1 cellular context compared by ENCODE assay signal in genomic region chr16:81495321-81496234, GRCh38.
A peak's percentile ranks its signal among the peaks of the same experiment; 100 is the strongest.
TF ChIP-seq lines count a peak whose summit lies in the region.

No MANE protein-coding gene starts in this region.

TF ChIP-seq in K562, 482 proteins besides CTCF, POLR2A, EP300 and RAD21 (continued from another document and continues in another):
- peak in 1 of 2 experiments; percentile 88 for TF ChIP-seq AFF1 (IDR thresholded peaks at IDR 0.05; ENCODE audit: low read depth in 1 of 2, partially characterized antibody in 2 of 2)
- TF ChIP-seq, protein P1, sequence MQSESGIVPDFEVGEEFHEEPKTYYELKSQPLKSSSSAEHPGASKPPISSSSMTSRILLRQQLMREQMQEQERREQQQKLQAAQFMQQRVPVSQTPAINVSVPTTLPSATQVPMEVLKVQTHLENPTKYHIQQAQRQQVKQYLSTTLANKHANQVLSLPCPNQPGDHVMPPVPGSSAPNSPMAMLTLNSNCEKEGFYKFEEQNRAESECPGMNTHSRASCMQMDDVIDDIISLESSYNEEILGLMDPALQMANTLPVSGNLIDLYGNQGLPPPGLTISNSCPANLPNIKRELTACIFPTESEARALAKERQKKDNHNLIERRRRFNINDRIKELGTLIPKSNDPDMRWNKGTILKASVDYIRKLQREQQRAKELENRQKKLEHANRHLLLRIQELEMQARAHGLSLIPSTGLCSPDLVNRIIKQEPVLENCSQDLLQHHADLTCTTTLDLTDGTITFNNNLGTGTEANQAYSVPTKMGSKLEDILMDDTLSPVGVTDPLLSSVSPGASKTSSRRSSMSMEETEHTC (IDR thresholded peaks at IDR 0.05): peak; percentile 64; the same call in 1 of the 2 replicates
- no peak for TF ChIP-seq ZNF347 (CRISPR knock-in tag; IDR thresholded peaks at IDR 0.05; ENCODE audit: low read depth)
- TF ChIP-seq CHD4 (IDR thresholded peaks at IDR 0.05; ENCODE audit: insufficient read depth, insufficient replicate concordance, low read depth, low read length, poor library complexity, severe bottlenecking): peak; percentile 96
- no peak; the same call in 1 of the 2 replicates for TF ChIP-seq USF1 (CRISPR knock-in tag; IDR thresholded peaks at IDR 0.05)
- TF ChIP-seq SMARCA5 (IDR thresholded peaks at IDR 0.05): peak; percentile 98
- peak; percentile 72; the same call in 1 of the 2 replicates for TF ChIP-seq E2F5 (CRISPR knock-in tag; IDR thresholded peaks at IDR 0.05)
- TF ChIP-seq, protein P2, sequence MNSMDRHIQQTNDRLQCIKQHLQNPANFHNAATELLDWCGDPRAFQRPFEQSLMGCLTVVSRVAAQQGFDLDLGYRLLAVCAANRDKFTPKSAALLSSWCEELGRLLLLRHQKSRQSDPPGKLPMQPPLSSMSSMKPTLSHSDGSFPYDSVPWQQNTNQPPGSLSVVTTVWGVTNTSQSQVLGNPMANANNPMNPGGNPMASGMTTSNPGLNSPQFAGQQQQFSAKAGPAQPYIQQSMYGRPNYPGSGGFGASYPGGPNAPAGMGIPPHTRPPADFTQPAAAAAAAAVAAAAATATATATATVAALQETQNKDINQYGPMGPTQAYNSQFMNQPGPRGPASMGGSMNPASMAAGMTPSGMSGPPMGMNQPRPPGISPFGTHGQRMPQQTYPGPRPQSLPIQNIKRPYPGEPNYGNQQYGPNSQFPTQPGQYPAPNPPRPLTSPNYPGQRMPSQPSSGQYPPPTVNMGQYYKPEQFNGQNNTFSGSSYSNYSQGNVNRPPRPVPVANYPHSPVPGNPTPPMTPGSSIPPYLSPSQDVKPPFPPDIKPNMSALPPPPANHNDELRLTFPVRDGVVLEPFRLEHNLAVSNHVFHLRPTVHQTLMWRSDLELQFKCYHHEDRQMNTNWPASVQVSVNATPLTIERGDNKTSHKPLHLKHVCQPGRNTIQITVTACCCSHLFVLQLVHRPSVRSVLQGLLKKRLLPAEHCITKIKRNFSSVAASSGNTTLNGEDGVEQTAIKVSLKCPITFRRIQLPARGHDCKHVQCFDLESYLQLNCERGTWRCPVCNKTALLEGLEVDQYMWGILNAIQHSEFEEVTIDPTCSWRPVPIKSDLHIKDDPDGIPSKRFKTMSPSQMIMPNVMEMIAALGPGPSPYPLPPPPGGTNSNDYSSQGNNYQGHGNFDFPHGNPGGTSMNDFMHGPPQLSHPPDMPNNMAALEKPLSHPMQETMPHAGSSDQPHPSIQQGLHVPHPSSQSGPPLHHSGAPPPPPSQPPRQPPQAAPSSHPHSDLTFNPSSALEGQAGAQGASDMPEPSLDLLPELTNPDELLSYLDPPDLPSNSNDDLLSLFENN (IDR thresholded peaks at IDR 0.05; ENCODE audit: low read depth in 2 of 2, low read length in 2 of 2): peak in 1 of 2 experiments; percentile 96; a peak in 2 of 4 replicates
- TF ChIP-seq MTA1 (IDR thresholded peaks at IDR 0.05; ENCODE audit: borderline replicate concordance): peak; percentile 85
- peak; percentile 91 for TF ChIP-seq ZEB2 (IDR thresholded peaks at IDR 0.05)
- TF ChIP-seq, protein P3, sequence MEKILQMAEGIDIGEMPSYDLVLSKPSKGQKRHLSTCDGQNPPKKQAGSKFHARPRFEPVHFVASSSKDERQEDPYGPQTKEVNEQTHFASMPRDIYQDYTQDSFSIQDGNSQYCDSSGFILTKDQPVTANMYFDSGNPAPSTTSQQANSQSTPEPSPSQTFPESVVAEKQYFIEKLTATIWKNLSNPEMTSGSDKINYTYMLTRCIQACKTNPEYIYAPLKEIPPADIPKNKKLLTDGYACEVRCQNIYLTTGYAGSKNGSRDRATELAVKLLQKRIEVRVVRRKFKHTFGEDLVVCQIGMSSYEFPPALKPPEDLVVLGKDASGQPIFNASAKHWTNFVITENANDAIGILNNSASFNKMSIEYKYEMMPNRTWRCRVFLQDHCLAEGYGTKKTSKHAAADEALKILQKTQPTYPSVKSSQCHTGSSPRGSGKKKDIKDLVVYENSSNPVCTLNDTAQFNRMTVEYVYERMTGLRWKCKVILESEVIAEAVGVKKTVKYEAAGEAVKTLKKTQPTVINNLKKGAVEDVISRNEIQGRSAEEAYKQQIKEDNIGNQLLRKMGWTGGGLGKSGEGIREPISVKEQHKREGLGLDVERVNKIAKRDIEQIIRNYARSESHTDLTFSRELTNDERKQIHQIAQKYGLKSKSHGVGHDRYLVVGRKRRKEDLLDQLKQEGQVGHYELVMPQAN (IDR thresholded peaks at IDR 0.05; ENCODE audit: borderline replicate concordance): peak; percentile 84
- peak; percentile 92 for TF ChIP-seq ATF7 (IDR thresholded peaks at IDR 0.05)
- peak; percentile 86 for TF ChIP-seq HMGN3 (IDR thresholded peaks at IDR 0.05; ENCODE audit: borderline replicate concordance, extremely low read depth, insufficient read length, low read depth, low read length)
- 0 out of 2 replicates have a peak, but pooled peaks have one; percentile 75 for TF ChIP-seq HLTF (IDR thresholded peaks at IDR 0.05)
- peak; percentile 45 for TF ChIP-seq DACH1 (IDR thresholded peaks at IDR 0.05; ENCODE audit: partially characterized antibody)
- TF ChIP-seq ZNF24 (IDR thresholded peaks at IDR 0.05): peak; percentile 95
- no peak for TF ChIP-seq GTF2A2 (tag; IDR thresholded peaks at IDR 0.05)
- TF ChIP-seq, protein P4, sequence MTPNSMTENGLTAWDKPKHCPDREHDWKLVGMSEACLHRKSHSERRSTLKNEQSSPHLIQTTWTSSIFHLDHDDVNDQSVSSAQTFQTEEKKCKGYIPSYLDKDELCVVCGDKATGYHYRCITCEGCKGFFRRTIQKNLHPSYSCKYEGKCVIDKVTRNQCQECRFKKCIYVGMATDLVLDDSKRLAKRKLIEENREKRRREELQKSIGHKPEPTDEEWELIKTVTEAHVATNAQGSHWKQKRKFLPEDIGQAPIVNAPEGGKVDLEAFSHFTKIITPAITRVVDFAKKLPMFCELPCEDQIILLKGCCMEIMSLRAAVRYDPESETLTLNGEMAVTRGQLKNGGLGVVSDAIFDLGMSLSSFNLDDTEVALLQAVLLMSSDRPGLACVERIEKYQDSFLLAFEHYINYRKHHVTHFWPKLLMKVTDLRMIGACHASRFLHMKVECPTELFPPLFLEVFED (CRISPR knock-in tag; conservative IDR thresholded peaks at IDR 0.05): peak; percentile 49; the same call in 1 of the 2 replicates
- no peak for TF ChIP-seq ZNF79 (CRISPR knock-in tag; IDR thresholded peaks at IDR 0.05; ENCODE audit: low read depth)
- no peak; the same call in 1 of the 2 replicates for TF ChIP-seq KAT7 (CRISPR knock-in tag; IDR thresholded peaks at IDR 0.05; ENCODE audit: borderline replicate concordance)
- TF ChIP-seq MCM7 (IDR thresholded peaks at IDR 0.05): no peak
- TF ChIP-seq, protein P5, sequence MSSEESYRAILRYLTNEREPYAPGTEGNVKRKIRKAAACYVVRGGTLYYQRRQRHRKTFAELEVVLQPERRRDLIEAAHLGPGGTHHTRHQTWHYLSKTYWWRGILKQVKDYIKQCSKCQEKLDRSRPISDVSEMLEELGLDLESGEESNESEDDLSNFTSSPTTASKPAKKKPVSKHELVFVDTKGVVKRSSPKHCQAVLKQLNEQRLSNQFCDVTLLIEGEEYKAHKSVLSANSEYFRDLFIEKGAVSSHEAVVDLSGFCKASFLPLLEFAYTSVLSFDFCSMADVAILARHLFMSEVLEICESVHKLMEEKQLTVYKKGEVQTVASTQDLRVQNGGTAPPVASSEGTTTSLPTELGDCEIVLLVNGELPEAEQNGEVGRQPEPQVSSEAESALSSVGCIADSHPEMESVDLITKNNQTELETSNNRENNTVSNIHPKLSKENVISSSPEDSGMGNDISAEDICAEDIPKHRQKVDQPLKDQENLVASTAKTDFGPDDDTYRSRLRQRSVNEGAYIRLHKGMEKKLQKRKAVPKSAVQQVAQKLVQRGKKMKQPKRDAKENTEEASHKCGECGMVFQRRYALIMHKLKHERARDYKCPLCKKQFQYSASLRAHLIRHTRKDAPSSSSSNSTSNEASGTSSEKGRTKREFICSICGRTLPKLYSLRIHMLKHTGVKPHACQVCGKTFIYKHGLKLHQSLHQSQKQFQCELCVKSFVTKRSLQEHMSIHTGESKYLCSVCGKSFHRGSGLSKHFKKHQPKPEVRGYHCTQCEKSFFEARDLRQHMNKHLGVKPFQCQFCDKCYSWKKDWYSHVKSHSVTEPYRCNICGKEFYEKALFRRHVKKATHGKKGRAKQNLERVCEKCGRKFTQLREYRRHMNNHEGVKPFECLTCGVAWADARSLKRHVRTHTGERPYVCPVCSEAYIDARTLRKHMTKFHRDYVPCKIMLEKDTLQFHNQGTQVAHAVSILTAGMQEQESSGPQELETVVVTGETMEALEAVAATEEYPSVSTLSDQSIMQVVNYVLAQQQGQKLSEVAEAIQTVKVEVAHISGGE (CRISPR knock-in tag; IDR thresholded peaks at IDR 0.05): peak in 1 of 3 experiments; percentile 84; a peak in 2 of 6 replicates
- TF ChIP-seq ZFP1 (CRISPR knock-in tag; IDR thresholded peaks at IDR 0.05): no peak; the same call in 1 of the 2 replicates
- peak; percentile 95 for TF ChIP-seq NEUROD1 (IDR thresholded peaks at IDR 0.05; ENCODE audit: borderline replicate concordance, low read depth, low read length, partially characterized antibody)
- TF ChIP-seq L3MBTL2 (IDR thresholded peaks at IDR 0.05): peak; percentile 59
- peak; percentile 58 for TF ChIP-seq ZNF239 (CRISPR knock-in tag; IDR thresholded peaks at IDR 0.05)
- no peak for TF ChIP-seq ARID2 (IDR thresholded peaks at IDR 0.05)
- no peak for TF ChIP-seq KDM4B (IDR thresholded peaks at IDR 0.05; ENCODE audit: borderline replicate concordance in 2 of 2, low read depth in 1 of 2)
- peak; percentile 96 for TF ChIP-seq MTA2 (IDR thresholded peaks at IDR 0.05; ENCODE audit: low read depth)
- 0 out of 2 replicates have a peak, but pooled peaks have one; percentile 26 for TF ChIP-seq HIVEP1 (CRISPR knock-in tag; IDR thresholded peaks at IDR 0.05)
- peak; percentile 59; the same call in 1 of the 2 replicates for TF ChIP-seq ZNF354B (CRISPR knock-in tag; IDR thresholded peaks at IDR 0.05)
- TF ChIP-seq ZNF175 (CRISPR knock-in tag; IDR thresholded peaks at IDR 0.05; ENCODE audit: low read depth): peak; percentile 87
- 0 out of 2 replicates have a peak, but pooled peaks have one; percentile 18 for TF ChIP-seq MEF2A (IDR thresholded peaks at IDR 0.05; ENCODE audit: control insufficient read depth, low read depth, low read length)
- TF ChIP-seq ZNF436 (CRISPR knock-in tag; IDR thresholded peaks at IDR 0.05): peak; percentile 95
- peak; percentile 61 for TF ChIP-seq POLR2G (IDR thresholded peaks at IDR 0.05; ENCODE audit: low read depth, low read length)
